Comparison of ENCODE assay signal across 8 cellular contexts in genomic region chr17:67244621-67245072, GRCh38. TPM values are rescaled to one million over a fixed set of nuclear protein-coding genes. Genes with fewer than 3 reads are reported as not detected.
DNase-seq lines count a peak whose midpoint lies in the region; ATAC-seq and TF ChIP-seq lines count a peak whose summit lies in the region.

No MANE protein-coding gene starts in this region.

- POLR2A ChIA-PET in CD8-positive, alpha-beta memory T cell (lab: Charles Lee), result interaction anchor here (0.5 to 1.6 kb wide), 5 partner anchors 14 to 558 kb away, joined by 3 to 13 read pairs (median 5); no protein-coding TSS in a partner anchor

- peak overlapping the region; percentile 73 for H3K4me3 ChIP-seq in CD8-positive, alpha-beta memory T cell (ENCODE audit: low read length)
- H3K4me3 ChIP-seq in brain microvascular endothelial cell (ENCODE audit: low read depth, low read length) (peak overlapping the region; percentile 80), liver (ENCODE audit: low read depth in 1 of 3, low read length in 3 of 3) (peak overlapping the region; percentile 62 to 91 (median 86)), stomach smooth muscle (ENCODE audit: low read length in 2 of 2) (peak overlapping the region; percentile 75 to 83)

- peaks cover 53% of the 10 kb centered on the region for H3K4me1 ChIP-seq in CD8-positive, alpha-beta memory T cell (ENCODE audit: insufficient read depth, low read length)
- H3K4me1 ChIP-seq in liver (ENCODE audit: control insufficient read depth in 4 of 4, insufficient read depth in 4 of 4, low read length in 3 of 4) (peaks cover 6 to 40% (median 27%) of the 10 kb centered on the region in 4 donors), stomach smooth muscle (ENCODE audit: control insufficient read depth, insufficient read depth, low read length) (peaks cover 6% of the 10 kb centered on the region)

- H3K9me3 ChIP-seq in CD8-positive, alpha-beta memory T cell (ENCODE audit: low read length), result no peaks in the 10 kb centered on the region
- H3K9me3 ChIP-seq in liver (ENCODE audit: control insufficient read depth in 4 of 4, low read length in 3 of 4) (no peaks in the 10 kb centered on the region), stomach smooth muscle (ENCODE audit: control insufficient read depth in 2 of 2, low read length in 2 of 2) (no peaks in the 10 kb centered on the region)

- peak in 2 of 5 donors; percentile 9 to 11 for DNase-seq in CD8-positive, alpha-beta memory T cell
- peak; percentile 5 for DNase-seq in LoVo (ENCODE audit: low spot score)
- no peak for DNase-seq in brain microvascular endothelial cell
- DNase-seq in KG1 (lab: John Stamatoyannopoulos, UW), result no peak
- no peak for DNase-seq in cerebellar nuclear complex (lab: John Stamatoyannopoulos, UW)

- H3K4me1 Mint-ChIP-seq in CD8-positive, alpha-beta memory T cell, result peaks cover 60 to 69% (median 67%) of the 10 kb centered on the region in 3 donors

- H3K27ac Mint-ChIP-seq in CD8-positive, alpha-beta memory T cell, result peak overlapping the region in 4 of 8 donors; percentile 70 to 96 (median 92)

- peak overlapping the region; percentile 81 for H3K27ac ChIP-seq in CD8-positive, alpha-beta memory T cell (ENCODE audit: low read depth, low read length)
- H3K27ac ChIP-seq in brain microvascular endothelial cell (peak overlapping the region; percentile 72), liver (ENCODE audit: low read depth in 1 of 2, low read length in 2 of 2) (peak overlapping the region; percentile 98 to 99), stomach smooth muscle (ENCODE audit: low read length) (no peak overlapping the region)

- no peaks in the 10 kb centered on the region for H3K27me3 Mint-ChIP-seq in CD8-positive, alpha-beta memory T cell

- TF ChIP-seq CTCF in brain microvascular endothelial cell (IDR thresholded peaks at IDR 0.05; ENCODE audit: low read depth, low read length, missing control alignments), result no peak
- no peak for TF ChIP-seq CTCF in liver (IDR thresholded peaks at IDR 0.05; ENCODE audit: low read depth, low read length, missing input control)

- H3K4me3 Mint-ChIP-seq in CD8-positive, alpha-beta memory T cell, result peak overlapping the region; percentile 87 to 96 (median 90)

- under 1% methylated on average over 42 of the region's 42 CpGs for WGBS in liver

- H3K9ac ChIP-seq in liver (ENCODE audit: low read depth in 1 of 2, low read length in 2 of 2) (peak overlapping the region; percentile 84 to 92), stomach smooth muscle (ENCODE audit: low read length in 2 of 2) (peak overlapping the region; percentile 82 to 83)

- no peak for TF ChIP-seq RAD21 in liver (IDR thresholded peaks at IDR 0.05)

- H3K36me3 Mint-ChIP-seq in CD8-positive, alpha-beta memory T cell, result peaks cover 4 to 39% (median 4%) of the 10 kb centered on the region in 3 donors

- peak; percentile 25 for ATAC-seq in GM21576 (IDR thresholded peaks at IDR 0.05; ENCODE audit: unreplicated experiment)

- no peaks in the 10 kb centered on the region for H3K27me3 ChIP-seq in CD8-positive, alpha-beta memory T cell (ENCODE audit: insufficient read depth, low read length, poor library complexity, severe bottlenecking)
- H3K27me3 ChIP-seq in brain microvascular endothelial cell (replicated peaks), result no peaks in the 10 kb centered on the region
- H3K27me3 ChIP-seq in liver (ENCODE audit: control insufficient read depth in 4 of 4, insufficient read depth in 4 of 4, low read length in 3 of 4), result no peaks in the 10 kb centered on the region
- peaks cover 0 to 2% of the 10 kb centered on the region in 2 donors for H3K27me3 ChIP-seq in stomach smooth muscle (ENCODE audit: control insufficient read depth in 1 of 2, insufficient read depth in 2 of 2, low read length in 2 of 2)

- no peaks in the 10 kb centered on the region for H3K36me3 ChIP-seq in CD8-positive, alpha-beta memory T cell (ENCODE audit: insufficient read depth, low read length)
- H3K36me3 ChIP-seq in brain microvascular endothelial cell (replicated peaks), result no peaks in the 10 kb centered on the region
- peaks cover 0 to 2% (median 0%) of the 10 kb centered on the region in 4 donors for H3K36me3 ChIP-seq in liver (ENCODE audit: control insufficient read depth in 4 of 4, insufficient read depth in 3 of 4, low read depth in 1 of 4, low read length in 3 of 4)
- H3K36me3 ChIP-seq in stomach smooth muscle (ENCODE audit: control insufficient read depth in 2 of 2, insufficient read depth in 2 of 2, low read length in 2 of 2), result no peaks in the 10 kb centered on the region

- no peaks in the 10 kb centered on the region for H3K9me3 Mint-ChIP-seq in CD8-positive, alpha-beta memory T cell

- in situ Hi-C loops in brain microvascular endothelial cell (cut with HindIII; ENCODE audit: low pct_ligation_motif_present, low sequenced_read_pairs), result no loop called here

- CTCF ChIA-PET in CD8-positive, alpha-beta memory T cell (lab: Charles Lee), result interaction anchor here (1.0 to 1.7 kb wide), 3 partner anchors 17 to 48 kb away, joined by 3 to 5 read pairs (median 4); no protein-coding TSS in a partner anchor

TF ChIP-seq in liver, 16 proteins besides CTCF, POLR2A, EP300 and RAD21:
- TF ChIP-seq YY1 (IDR thresholded peaks at IDR 0.05), result no peak
- TF ChIP-seq GABPA (IDR thresholded peaks at IDR 0.05 in 1 of 2, conservative IDR thresholded peaks at IDR 0.05 in 1 of 2), result no peak
- no peak for TF ChIP-seq FOXA2 (IDR thresholded peaks at IDR 0.05)
- TF ChIP-seq JUND (IDR thresholded peaks at IDR 0.05), result no peak
- TF ChIP-seq TAF1 (conservative IDR thresholded peaks at IDR 0.05), result no peak
TF ChIP-seq in liver: peak in this region for 0.

RNA-seq across cellular contexts. Expression of gene HELZ, which starts 0.3 kb away (rescaled TPM):
- total RNA-seq in CD8-positive, alpha-beta memory T cell, result 10 to 100 TPM; 56.4 to 62.5 TPM
- polyA plus RNA-seq in CD8-positive, alpha-beta memory T cell, result 85.0 TPM
- 10 to 100 TPM; 31.2 to 69.2 TPM for total RNA-seq in liver
- 10 to 100 TPM in 1 of 2 donors, 1 to 10 TPM in 1; 3.8 to 20.2 TPM for polyA plus RNA-seq in liver
